ENCODE assay signal across 1 cellular context in the genomic region with DNA sequence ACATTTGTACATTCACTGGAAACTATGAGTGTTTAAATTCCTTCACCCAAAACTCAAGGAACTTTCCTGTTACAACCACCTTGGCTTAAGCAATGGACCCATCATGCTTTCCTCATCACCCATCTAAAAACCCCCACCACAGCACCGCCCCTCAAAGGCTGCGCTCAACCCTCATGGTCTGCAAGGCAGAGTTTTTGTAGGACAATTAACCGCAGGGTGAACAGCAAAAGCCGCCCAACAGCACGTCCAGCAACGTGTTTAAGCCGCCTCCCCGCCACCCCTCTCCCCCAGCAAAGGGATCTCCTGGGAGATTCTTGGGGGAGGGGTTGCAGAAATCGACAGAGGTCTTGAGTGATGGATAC.
TF ChIP-seq lines count a peak whose summit lies in the region.

No MANE protein-coding gene starts in this region.

TF ChIP-seq in H1, 55 proteins besides CTCF, POLR2A, EP300 and RAD21 (continued from another document):
- no peak for TF ChIP-seq MAFK (IDR thresholded peaks at IDR 0.05; ENCODE audit: low read depth, low read length)
- TF ChIP-seq PHF8 (conservative IDR thresholded peaks at IDR 0.05; ENCODE audit: low read depth, low read length) = no peak
- TF ChIP-seq CREB1 (IDR thresholded peaks at IDR 0.05) = no peak
- no peak for TF ChIP-seq CHD1 (IDR thresholded peaks at IDR 0.05; ENCODE audit: low read depth, low read length)
TF ChIP-seq in H1: peak in this region for 0.
